ENCODE assay signal across 24 cellular contexts in genomic region chr5:14851067-14851422, GRCh38. TPM values are rescaled to one million over a fixed set of nuclear protein-coding genes. Genes with fewer than 3 reads are reported as not detected.
DNase-seq lines count a peak whose midpoint lies in the region; ATAC-seq, FAIRE-seq and TF ChIP-seq lines count a peak whose summit lies in the region.
"Had no signal": no experiment of that assay in that cellular context is flagged by ENCODE, and none has a peak within 500 bp of the region (broad histone marks: within the 10 kb centered on the region; RNA-seq: fewer than 3 reads in every experiment).

No MANE protein-coding gene starts in this region.

- H3K27me3 ChIP-seq in parathyroid adenoma (ENCODE audit: control insufficient read depth, insufficient read depth, low read length): no peaks in the 10 kb centered on the region

- TF ChIP-seq CTCF in parathyroid adenoma (IDR thresholded peaks at IDR 0.05) (no peak), omental fat pad (IDR thresholded peaks at IDR 0.05) (no peak)

- peaks cover 7% of the 10 kb centered on the region for H3K79me2 ChIP-seq in parathyroid adenoma

- H3K9ac ChIP-seq in parathyroid adenoma: no peak overlapping the region

- ATAC-seq in activated T-helper 17 cell treated with anti-CD3 and anti-CD28 coated beads, Interleukin-2, amount 50 U/mL, for 72 hours (replicated peaks): no peak
- ATAC-seq in left ventricle myocardium superior (peak; percentile 44), omental fat pad (ENCODE audit: low FRiP score) (no peak)
- ATAC-seq: activated T-cell treated with anti-CD3 and anti-CD28 coated beads, Interleukin-2, amount 50 U/mL, for 72 hours had no signal

- FAIRE-seq in RCC 7860 (lab: Jason Lieb, UNC): no peak
- FAIRE-seq: endothelial cell of umbilical vein, G401.6 had no signal

- intact Hi-C loops in left ventricle myocardium superior (cut with micrococcal nuclease): no loop called here

- H3K36me3 Mint-ChIP-seq in activated T-helper 17 cell treated with anti-CD3 and anti-CD28 coated beads, Interleukin-2, amount 50 U/mL, for 72 hours (ENCODE audit: low read depth): peaks cover 34% of the 10 kb centered on the region

- peak overlapping the region; percentile 90 for H3K27ac ChIP-seq in parathyroid adenoma

- peak overlapping the region; percentile 6 for H3K4me3 ChIP-seq in parathyroid adenoma (ENCODE audit: low read depth, low read length)

- peak overlapping the region; percentile 25 for H3K27ac Mint-ChIP-seq in activated T-helper 17 cell treated with anti-CD3 and anti-CD28 coated beads, Interleukin-2, amount 50 U/mL, for 72 hours
- H3K27ac Mint-ChIP-seq: activated CD4-positive, alpha-beta T cell treated with anti-CD3 and anti-CD28 coated beads, Interleukin-2, amount 10 ng/mL, durations not matched to agents 24 days and 14 days; activated naive CD4-positive, alpha-beta T cell treated with anti-CD3 and anti-CD28 coated beads for 36 hours; activated T-cell treated with anti-CD3 and anti-CD28 coated beads, Interleukin-2, amount 50 U/mL, for 72 hours; CD4-positive, alpha-beta T cell; memory B cell; T-helper 1 cell treated with Interleukin-12 subunit alpha and Interleukin-12 subunit beta and Interleukin-4 antibody, amounts not matched to agents 30 μg/mL and 1 μg/mL, for 36 hours had no signal

- H3K4me1 Mint-ChIP-seq in activated T-helper 17 cell treated with anti-CD3 and anti-CD28 coated beads, Interleukin-2, amount 50 U/mL, for 72 hours: peaks cover 17% of the 10 kb centered on the region

- H3K4me1 ChIP-seq in parathyroid adenoma: peaks cover 40% of the 10 kb centered on the region

- H3K27me3 Mint-ChIP-seq in activated T-helper 17 cell treated with anti-CD3 and anti-CD28 coated beads, Interleukin-2, amount 50 U/mL, for 72 hours: no peaks in the 10 kb centered on the region
- H3K27me3 Mint-ChIP-seq: activated CD4-positive, alpha-beta T cell treated with anti-CD3 and anti-CD28 coated beads, Interleukin-2, amount 10 ng/mL, durations not matched to agents 24 days and 14 days; CD4-positive, alpha-beta T cell; memory B cell had no signal

- peak; percentile 30 for DNase-seq in HuH-7 (ENCODE audit: low spot score)
- no peak for DNase-seq in left ventricle myocardium superior
- no peak for DNase-seq in omental fat pad (ENCODE audit: low spot score)
- no peak for DNase-seq in RCC 7860 (ENCODE audit: low spot score)
- DNase-seq in EL: no peak
- DNase-seq: activated CD4-positive, alpha-beta T cell treated with anti-CD3 and anti-CD28 coated beads, Interleukin-2, amount 10 ng/mL, durations not matched to agents 24 days and 14 days; activated naive CD4-positive, alpha-beta T cell treated with anti-CD3 and anti-CD28 coated beads for 36 hours; activated T-cell treated with anti-CD3 and anti-CD28 coated beads, Interleukin-2, amount 50 U/mL, for 72 hours; amniotic stem cell; CD4-positive, alpha-beta T cell; dermis blood vessel endothelial cell; DMS 273 treated with DMSO at 0.1 percent for 48 hours; NCI-H1694; NCI-H2171; NCI-H524 treated with DMSO at 0.1 percent for 48 hours; occipital lobe; stimulated activated CD4-positive, alpha-beta T cell treated with anti-CD3 and anti-CD28 coated beads, Interleukin-4, amount 100 ng/mL, for 4 hours; stimulated activated naive CD4-positive, alpha-beta T cell treated with Interleukin-2 at 50 U/mL for 16 hours had no signal

- H2AFZ ChIP-seq in parathyroid adenoma: peak overlapping the region; percentile 59

- H3K4me3 Mint-ChIP-seq in activated T-helper 17 cell treated with anti-CD3 and anti-CD28 coated beads, Interleukin-2, amount 50 U/mL, for 72 hours: no peak overlapping the region
- H3K4me3 Mint-ChIP-seq: activated CD4-positive, alpha-beta T cell treated with anti-CD3 and anti-CD28 coated beads, Interleukin-2, amount 10 ng/mL, durations not matched to agents 24 days and 14 days; activated naive CD4-positive, alpha-beta T cell treated with anti-CD3 and anti-CD28 coated beads for 36 hours; activated T-cell treated with anti-CD3 and anti-CD28 coated beads, Interleukin-2, amount 50 U/mL, for 72 hours; CD4-positive, alpha-beta T cell; memory B cell; T-helper 1 cell treated with Interleukin-12 subunit alpha and Interleukin-12 subunit beta and Interleukin-4 antibody, amounts not matched to agents 30 μg/mL and 1 μg/mL, for 36 hours had no signal

- peak overlapping the region; percentile 53 for H3K4me2 ChIP-seq in parathyroid adenoma (ENCODE audit: low read length)

- H3K9me3 Mint-ChIP-seq in activated T-helper 17 cell treated with anti-CD3 and anti-CD28 coated beads, Interleukin-2, amount 50 U/mL, for 72 hours: no peaks in the 10 kb centered on the region
- H3K9me3 Mint-ChIP-seq: activated CD4-positive, alpha-beta T cell treated with anti-CD3 and anti-CD28 coated beads, Interleukin-2, amount 10 ng/mL, durations not matched to agents 24 days and 14 days; activated naive CD4-positive, alpha-beta T cell treated with anti-CD3 and anti-CD28 coated beads for 36 hours; activated T-cell treated with anti-CD3 and anti-CD28 coated beads, Interleukin-2, amount 50 U/mL, for 72 hours; CD4-positive, alpha-beta T cell; memory B cell; T-helper 1 cell treated with Interleukin-12 subunit alpha and Interleukin-12 subunit beta and Interleukin-4 antibody, amounts not matched to agents 30 μg/mL and 1 μg/mL, for 36 hours had no signal

- no peaks in the 10 kb centered on the region for H3K9me3 ChIP-seq in parathyroid adenoma (ENCODE audit: control insufficient read depth, low read length)

- no peaks in the 10 kb centered on the region for H3K36me3 ChIP-seq in parathyroid adenoma (ENCODE audit: control insufficient read depth, insufficient read depth, low read length)

RNA-seq across cellular contexts. Expression of gene ANKH, which starts 20.5 kb away (rescaled TPM):
- 100 to 1,000 TPM; 101 to 193 TPM for total RNA-seq in activated T-helper 17 cell treated with anti-CD3 and anti-CD28 coated beads, Interleukin-2, amount 50 U/mL, for 72 hours
- 166 TPM for total RNA-seq in left ventricle myocardium superior
- total RNA-seq in omental fat pad: 10 to 100 TPM; 37.4 to 74.3 (median 39.2) TPM
